11 cellular contexts compared by ENCODE assay signal in the genomic region with DNA sequence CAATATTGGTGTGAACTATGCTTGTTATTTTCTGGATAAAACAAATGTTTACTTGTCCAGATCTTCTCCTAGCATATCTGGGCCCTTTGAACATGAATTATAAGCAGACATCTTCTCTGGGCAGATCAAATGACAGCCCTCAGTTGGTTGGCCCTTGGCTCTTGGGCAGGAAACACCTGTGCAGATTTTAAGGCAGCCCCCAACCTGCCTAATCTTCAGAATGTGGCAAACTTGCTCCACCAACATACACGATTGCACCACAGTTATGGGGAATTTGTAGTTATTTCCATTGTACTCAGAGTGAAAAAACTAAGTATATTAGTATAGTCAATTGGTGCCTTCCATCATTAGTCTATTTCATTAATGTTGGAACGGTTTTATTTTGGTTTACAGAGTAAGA.
"Had no signal": no experiment of that assay in that cellular context is flagged by ENCODE, and none has a peak within 500 bp of the region (broad histone marks: within the 10 kb centered on the region; RNA-seq: fewer than 3 reads in every experiment).

No MANE protein-coding gene starts in this region.

- DNase-seq: activated CD4-positive, alpha-beta T cell treated with anti-CD3 and anti-CD28 coated beads for 48 hours; activated CD8-positive, alpha-beta memory T cell treated with anti-CD3 and anti-CD28 coated beads for 24 hours; activated naive CD4-positive, alpha-beta T cell treated with Interleukin-2 at 50 U/mL for 16 hours; cerebellar nuclear complex; right lobe of liver; stimulated activated CD4-positive, alpha-beta T cell treated with anti-CD3 and anti-CD28 coated beads, Interleukin-2, amount 100 ng/mL, for 24 hours; stimulated activated naive CD4-positive, alpha-beta T cell treated with Interleukin-2 at 50 U/mL for 16 hours; T-helper 1 cell; WERI-Rb-1 had no signal

- H3K36me3 ChIP-seq: right lobe of liver, suprapubic skin, WERI-Rb-1 had no signal

- H3K9me3 ChIP-seq: psoas muscle, right lobe of liver, suprapubic skin had no signal

- H3K4me3 ChIP-seq: psoas muscle, right lobe of liver, suprapubic skin had no signal

- H3K27me3 ChIP-seq: right lobe of liver, suprapubic skin had no signal

- H3K27ac ChIP-seq: psoas muscle, right lobe of liver, suprapubic skin, WERI-Rb-1 had no signal

- H3K4me1 ChIP-seq: psoas muscle, right lobe of liver had no signal
